In the genomic region with DNA sequence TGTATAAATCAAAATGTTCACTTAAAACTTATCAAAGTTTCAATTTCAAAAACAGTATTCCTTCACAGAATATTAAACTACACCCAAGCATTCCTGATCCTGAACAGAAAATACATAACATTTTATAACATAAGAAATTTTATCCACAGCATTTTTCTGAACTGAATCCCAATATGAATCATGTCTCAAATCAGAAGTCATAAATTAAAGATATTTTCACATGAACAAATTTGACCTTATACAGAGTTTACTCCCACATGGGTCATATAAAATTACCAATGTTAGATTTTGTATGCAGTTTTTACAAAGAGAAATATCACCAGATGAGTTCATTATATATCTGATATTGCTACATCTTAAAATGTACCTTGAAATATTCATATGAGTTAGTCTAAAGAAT, we compare ENCODE assay signal across 1 cellular context.
TF ChIP-seq lines count a peak whose summit lies in the region.

No MANE protein-coding gene starts in this region.

TF ChIP-seq in A549, 52 proteins besides CTCF, POLR2A, EP300 and RAD21:
- TF ChIP-seq MYC (IDR thresholded peaks at IDR 0.05; ENCODE audit: borderline replicate concordance, low read length), result no peak
- TF ChIP-seq RARB (CRISPR knock-in tag; IDR thresholded peaks at IDR 0.05), result no peak
- TF ChIP-seq ZNF302 (CRISPR knock-in tag; IDR thresholded peaks at IDR 0.05), result no peak
- no peak for TF ChIP-seq KDM1A (IDR thresholded peaks at IDR 0.05; ENCODE audit: low read depth)
- no peak for TF ChIP-seq MAZ (IDR thresholded peaks at IDR 0.05; ENCODE audit: borderline replicate concordance, low read depth, low read length)
- TF ChIP-seq BHLHE40 (IDR thresholded peaks at IDR 0.05; ENCODE audit: low read depth, low read length), result no peak
- TF ChIP-seq PHF8 (IDR thresholded peaks at IDR 0.05; ENCODE audit: borderline replicate concordance, low read depth), result no peak
- no peak for TF ChIP-seq EHF (CRISPR knock-in tag; IDR thresholded peaks at IDR 0.05)
- no peak for TF ChIP-seq CBX8 (IDR thresholded peaks at IDR 0.05)
- TF ChIP-seq FOSB (CRISPR knock-in tag; IDR thresholded peaks at IDR 0.05), result no peak
- no peak for TF ChIP-seq ESRRA (IDR thresholded peaks at IDR 0.05; ENCODE audit: borderline replicate concordance, low read length)
- TF ChIP-seq BCL3 (IDR thresholded peaks at IDR 0.05), result no peak
- TF ChIP-seq REST (IDR thresholded peaks at IDR 0.05), result no peak
- no peak for TF ChIP-seq RCOR1 (IDR thresholded peaks at IDR 0.05; ENCODE audit: low read depth, low read length)
- no peak for TF ChIP-seq ZFP36 (IDR thresholded peaks at IDR 0.05; ENCODE audit: borderline replicate concordance, partially characterized antibody)
- TF ChIP-seq HDAC2 (IDR thresholded peaks at IDR 0.05), result no peak
- no peak for TF ChIP-seq FOSL2 (IDR thresholded peaks at IDR 0.05)
- TF ChIP-seq FOSL2 (CRISPR knock-in tag; IDR thresholded peaks at IDR 0.05), result no peak
- TF ChIP-seq ELK1 (IDR thresholded peaks at IDR 0.05; ENCODE audit: low read depth, low read length), result no peak
